Comparison of ENCODE assay signal across 8 cellular contexts in the genomic region with DNA sequence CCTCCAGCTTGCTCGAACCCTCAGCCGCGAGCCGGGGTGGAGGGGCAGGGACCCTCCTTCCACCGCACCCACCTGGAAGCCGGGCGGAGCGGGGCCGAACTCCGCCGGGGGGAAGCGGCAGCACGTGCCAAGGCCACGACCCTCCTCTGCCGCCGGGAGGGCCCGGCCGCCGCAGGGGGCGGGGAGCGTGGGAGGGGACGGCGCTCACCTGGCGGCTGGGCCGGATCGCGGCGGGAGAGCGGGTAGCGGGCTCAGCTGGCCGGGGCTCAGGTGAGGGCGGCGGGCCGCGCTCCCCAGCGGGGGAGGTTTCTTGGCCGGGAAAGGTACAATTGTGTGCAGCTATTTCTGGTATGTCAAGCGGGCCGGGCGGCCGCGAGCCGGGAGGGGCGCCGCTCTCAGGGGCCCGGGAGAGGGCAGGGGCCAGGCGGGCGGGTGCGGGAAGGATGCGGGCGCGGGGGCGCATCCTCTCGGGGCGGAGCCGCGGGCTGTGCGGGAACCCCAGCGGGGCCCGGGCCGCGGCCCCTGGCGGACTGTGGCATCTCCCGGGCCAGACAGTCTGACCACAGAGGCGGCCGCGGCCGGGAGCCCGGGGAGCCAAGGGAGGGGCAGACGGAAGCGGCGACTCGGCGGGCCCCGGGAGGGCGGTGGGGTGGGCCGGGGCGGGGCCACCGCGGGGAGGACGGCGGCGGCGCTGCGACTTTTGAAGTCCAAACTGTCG. TPM values are rescaled to one million over a fixed set of nuclear protein-coding genes. Genes with fewer than 3 reads are reported as not detected.
A peak's percentile ranks its signal among the peaks of the same experiment; 100 is the strongest.
DNase-seq lines count a peak whose midpoint lies in the region; ATAC-seq, FAIRE-seq and TF ChIP-seq lines count a peak whose summit lies in the region.

A gene (plus strand): TSS at position 710 of the 718 bp plus-strand sequence. CDS start 328 bp downstream, outside the sequence.

- 1 to 3% (median 1%) methylated on average over 36 to 86 of the region's 86 CpGs for WGBS in heart left ventricle, 4 donors

- H3K9me3 Mint-ChIP-seq in activated naive CD4-positive, alpha-beta T cell treated with anti-CD3 and anti-CD28 coated beads, Interleukin-2, amount 50 U/mL, for 72 hours: no peaks in the 10 kb centered on the region
- no peaks in the 10 kb centered on the region for H3K9me3 Mint-ChIP-seq in progenitor cell of endocrine pancreas (ENCODE audit: low read depth)

- H3K27me3 Mint-ChIP-seq in progenitor cell of endocrine pancreas: peaks cover 52% of the 10 kb centered on the region

- H3K36me3 Mint-ChIP-seq in activated naive CD4-positive, alpha-beta T cell treated with anti-CD3 and anti-CD28 coated beads, Interleukin-2, amount 50 U/mL, for 72 hours: no peaks in the 10 kb centered on the region
- H3K36me3 Mint-ChIP-seq in progenitor cell of endocrine pancreas (ENCODE audit: insufficient read depth): peaks cover 3% of the 10 kb centered on the region

- no peak within 1 kb of the TSS for H3K27ac Mint-ChIP-seq in activated naive CD4-positive, alpha-beta T cell treated with anti-CD3 and anti-CD28 coated beads, Interleukin-2, amount 50 U/mL, for 72 hours
- no peak within 1 kb of the TSS for H3K27ac Mint-ChIP-seq in progenitor cell of endocrine pancreas

- H3K4me1 ChIP-seq in heart left ventricle: peaks cover 3 to 24% (median 9%) of the 10 kb centered on the region in 12 donors

- H3K4me1 Mint-ChIP-seq in progenitor cell of endocrine pancreas (ENCODE audit: low read depth): no peaks in the 10 kb centered on the region

- H3K36me3 ChIP-seq in heart left ventricle: no peaks in the 10 kb centered on the region

- no peak for FAIRE-seq in RCC 7860 (lab: Jason Lieb, UNC)

- H3K9me3 ChIP-seq in heart left ventricle: no peaks in the 10 kb centered on the region

- ATAC-seq in GM18909 (IDR thresholded peaks at IDR 0.05; ENCODE audit: poor library complexity, unreplicated experiment) (peak; percentile 59), HG03097 (IDR thresholded peaks at IDR 0.05; ENCODE audit: low FRiP score, unreplicated experiment) (peak; percentile 63), heart left ventricle (peak in 3 of 4 donors; percentile 71 to 83 (median 78))
- peak; percentile 70 to 76 for ATAC-seq in activated naive CD4-positive, alpha-beta T cell treated with anti-CD3 and anti-CD28 coated beads, Interleukin-2, amount 50 U/mL, for 72 hours

- H3K4me3 Mint-ChIP-seq in progenitor cell of endocrine pancreas (ENCODE audit: low read depth): peak within 1 kb of the TSS; percentile 61

- intact Hi-C loops in heart left ventricle (cut with DNase I): no loop called here

- peak within 1 kb of the TSS in 8 of 12 donors; percentile 22 to 69 (median 43) for H3K27ac ChIP-seq in heart left ventricle

- no peak for TF ChIP-seq CTCF in heart left ventricle (IDR thresholded peaks at IDR 0.05)
- no peak for TF ChIP-seq CTCF in progenitor cell of endocrine pancreas (IDR thresholded peaks at IDR 0.05; ENCODE audit: unreplicated experiment)

- peak; percentile 90 for DNase-seq in AG08396 (ENCODE audit: low spot score)
- DNase-seq in RCC 7860 (ENCODE audit: low spot score): peak; percentile 43
- peak; percentile 50 to 65 for DNase-seq in activated naive CD4-positive, alpha-beta T cell treated with anti-CD3 and anti-CD28 coated beads, Interleukin-2, amount 50 U/mL, for 72 hours (ENCODE audit: low spot score in 2 of 2)
- DNase-seq in heart left ventricle: peak; percentile 50 to 85 (median 62)
- peak; percentile 49 for DNase-seq in progenitor cell of endocrine pancreas (ENCODE audit: low spot score, unreplicated experiment)
- DNase-seq in cerebellar nuclear complex (lab: John Stamatoyannopoulos, UW): no peak

- H3K27me3 ChIP-seq in heart left ventricle: peaks cover 0 to 16% (median 0%) of the 10 kb centered on the region in 9 donors

- no peak for TF ChIP-seq POLR2A in heart left ventricle (IDR thresholded peaks at IDR 0.05)

- H3K4me3 ChIP-seq in heart left ventricle: peak within 1 kb of the TSS; percentile 56 to 83 (median 68)

RNA-seq across cellular contexts. Expression of the gene that starts here (rescaled TPM):
- total RNA-seq in activated naive CD4-positive, alpha-beta T cell treated with anti-CD3 and anti-CD28 coated beads, Interleukin-2, amount 50 U/mL, for 72 hours: 10 to 100 TPM; 12.5 to 31.1 TPM
- total RNA-seq in heart left ventricle: 100 to 1,000 TPM; 286 to 573 (median 439) TPM
- 100 to 1,000 TPM; 195 to 289 TPM for polyA plus RNA-seq in heart left ventricle
- total RNA-seq in progenitor cell of endocrine pancreas: 15.0 and 22.3 TPM in 2 replicates

Comparison
In these comparisons a context has a peak if more than half of its experiments do, and no peak if none do; other contexts are left out.
1. RNA of the gene that starts here (total RNA-seq): 286 to 573 TPM in heart left ventricle; 12.5 to 31.1 TPM in activated naive CD4-positive, alpha-beta T cell treated with anti-CD3 and anti-CD28 coated beads, Interleukin-2, amount 50 U/mL, for 72 hours and 15.0 to 22.3 TPM in progenitor cell of endocrine pancreas; every median in the first group is over 4 times any median in the second.
2. DNase-seq: peak in AG08396 (single experiment), RCC 7860 (single experiment), activated naive CD4-positive, alpha-beta T cell treated with anti-CD3 and anti-CD28 coated beads, Interleukin-2, amount 50 U/mL, for 72 hours (2 of 2), heart left ventricle (5 of 5) and progenitor cell of endocrine pancreas (single experiment); none in cerebellar nuclear complex (0 of 2).
3. Peak in every context shown above with its lines, with median percentiles within 50 percentile points of each other: ATAC-seq.